23 cellular contexts compared by ENCODE assay signal in genomic region chr6:115796829-115797228, GRCh38.
"Had no signal": no experiment of that assay in that cellular context is flagged by ENCODE, and none has a peak within 500 bp of the region (broad histone marks: within the 10 kb centered on the region; RNA-seq: fewer than 3 reads in every experiment).

No MANE protein-coding gene starts in this region.

- H3K4me3 Mint-ChIP-seq: activated T-cell treated with anti-CD3 and anti-CD28 coated beads, Interleukin-2, amount 50 U/mL, for 72 hours; nephron progenitor cell; stimulated activated naive CD8-positive, alpha-beta T cell treated with anti-CD3 and anti-CD28 coated beads, Interleukin-15, Interleukin-2, amounts not matched to agents 100 ng/mL and 50 ng/mL, for 24 hours; T-helper 1 cell treated with Interleukin-12 subunit alpha and Interleukin-12 subunit beta and Interleukin-4 antibody, amounts not matched to agents 30 μg/mL and 1 μg/mL, for 36 hours had no signal

- H3K27me3 ChIP-seq: brain microvascular endothelial cell, colonic mucosa, left lung, suprapubic skin, vagina had no signal

- H3K4me3 ChIP-seq: colonic mucosa, left lung, prostate gland, suprapubic skin, vagina had no signal

- H3K4me1 ChIP-seq: colonic mucosa, left lung, prostate gland, suprapubic skin, vagina had no signal

- H3K9me3 Mint-ChIP-seq: activated T-cell treated with anti-CD3 and anti-CD28 coated beads, Interleukin-2, amount 50 U/mL, for 72 hours; nephron progenitor cell; stimulated activated naive CD8-positive, alpha-beta T cell treated with anti-CD3 and anti-CD28 coated beads, Interleukin-15, Interleukin-2, amounts not matched to agents 100 ng/mL and 50 ng/mL, for 24 hours; T-helper 1 cell treated with Interleukin-12 subunit alpha and Interleukin-12 subunit beta and Interleukin-4 antibody, amounts not matched to agents 30 μg/mL and 1 μg/mL, for 36 hours had no signal

- H3K27ac Mint-ChIP-seq: activated T-cell treated with anti-CD3 and anti-CD28 coated beads, Interleukin-2, amount 50 U/mL, for 72 hours; nephron progenitor cell; stimulated activated naive CD8-positive, alpha-beta T cell treated with anti-CD3 and anti-CD28 coated beads, Interleukin-15, Interleukin-2, amounts not matched to agents 100 ng/mL and 50 ng/mL, for 24 hours; T-helper 1 cell treated with Interleukin-12 subunit alpha and Interleukin-12 subunit beta and Interleukin-4 antibody, amounts not matched to agents 30 μg/mL and 1 μg/mL, for 36 hours had no signal

- ATAC-seq: activated T-cell treated with anti-CD3 and anti-CD28 coated beads, Interleukin-2, amount 50 U/mL, for 72 hours; left lung; right cardiac atrium had no signal

- DNase-seq: activated CD4-positive, alpha-beta T cell treated with anti-CD3 and anti-CD28 coated beads for 1 hour; activated CD4-positive, alpha-beta T cell treated with anti-CD3 and anti-CD28 coated beads, Interleukin-2, amount 50 U/mL, for 4 hours; activated effector memory CD4-positive, alpha-beta T cell treated with anti-CD3 and anti-CD28 coated beads, Interleukin-2, amount 50 U/mL, for 16 hours; activated naive CD4-positive, alpha-beta T cell treated with anti-CD3 and anti-CD28 coated beads, Interleukin-2, amount 50 U/mL, for 16 hours; activated T-cell treated with anti-CD3 and anti-CD28 coated beads, Interleukin-2, amount 50 U/mL, for 72 hours; aorta; brain microvascular endothelial cell; central memory CD4-positive, alpha-beta T cell; colonic mucosa; erythroblast; foreskin melanocyte; head of caudate nucleus; kidney; left lung; midbrain; nephron progenitor cell; occipital lobe; right cardiac atrium had no signal

- H3K27ac ChIP-seq: brain microvascular endothelial cell, colonic mucosa, left lung, prostate gland, suprapubic skin, vagina had no signal

- H3K27me3 Mint-ChIP-seq: stimulated activated naive CD8-positive, alpha-beta T cell treated with anti-CD3 and anti-CD28 coated beads, Interleukin-15, Interleukin-2, amounts not matched to agents 100 ng/mL and 50 ng/mL, for 24 hours had no signal

- H3K36me3 ChIP-seq: brain microvascular endothelial cell, colonic mucosa, left lung, prostate gland, suprapubic skin, vagina had no signal

- H3K4me1 Mint-ChIP-seq: nephron progenitor cell had no signal

- H3K9me3 ChIP-seq: colonic mucosa, left lung, prostate gland, suprapubic skin, vagina had no signal
